Comparison of ENCODE assay signal across 24 cellular contexts in genomic region chr18:1392865-1393734, GRCh38.
"Had no signal": no experiment of that assay in that cellular context is flagged by ENCODE, and none has a peak within 500 bp of the region (broad histone marks: within the 10 kb centered on the region; RNA-seq: fewer than 3 reads in every experiment).

No MANE protein-coding gene starts in this region.

- DNase-seq: activated B cell treated with CpG ODN at 0.5 μM for 24 hours; activated CD4-positive, alpha-beta T cell treated with anti-CD3 and anti-CD28 coated beads for 4 hours; activated CD8-positive, alpha-beta T cell treated with anti-CD3 and anti-CD28 coated beads for 36 hours; activated naive CD4-positive, alpha-beta T cell treated with anti-CD3 and anti-CD28 coated beads for 36 hours; activated naive CD8-positive, alpha-beta T cell treated with anti-CD3 and anti-CD28 coated beads, Interleukin-2, amount 50 U/mL, for 24 hours; activated T-cell treated with anti-CD3 and anti-CD28 coated beads, Interleukin-2, amount 50 U/mL, for 24 hours; anterior cingulate cortex; brain microvascular endothelial cell; central memory CD4-positive, alpha-beta T cell; dorsolateral prefrontal cortex; foreskin fibroblast; left cardiac atrium; lower lobe of right lung; sigmoid colon; spleen; stimulated activated CD8-positive, alpha-beta memory T cell treated with anti-CD3 and anti-CD28 coated beads, Interleukin-4, amount 100 ng/mL, for 48 hours; stimulated activated naive CD4-positive, alpha-beta T cell; thyroid gland had no signal

- H3K4me3 Mint-ChIP-seq: activated B cell treated with CpG ODN at 0.5 μM for 24 hours; activated CD8-positive, alpha-beta T cell treated with anti-CD3 and anti-CD28 coated beads for 36 hours; activated naive CD4-positive, alpha-beta T cell treated with anti-CD3 and anti-CD28 coated beads for 36 hours; activated naive CD8-positive, alpha-beta T cell treated with anti-CD3 and anti-CD28 coated beads, Interleukin-2, amount 50 U/mL, for 24 hours; activated T-cell treated with anti-CD3 and anti-CD28 coated beads, Interleukin-2, amount 50 U/mL, for 24 hours; natural killer cell treated with Interleukin-12 subunit alpha and Interleukin-12 subunit beta and Interleukin-15 and Interleukin-18, amount 100 ng/mL, for 72 hours; T-helper 2 cell treated with Interferon-gamma antibody and Interleukin-4, amounts not matched to agents 5 μg/mL and 100 μg/mL, for 36 hours had no signal

- H3K27me3 ChIP-seq: brain microvascular endothelial cell, dorsolateral prefrontal cortex, neutrophil, sigmoid colon, spleen, thyroid gland had no signal

- H3K4me1 Mint-ChIP-seq: activated B cell treated with CpG ODN at 0.5 μM for 24 hours; activated naive CD8-positive, alpha-beta T cell treated with anti-CD3 and anti-CD28 coated beads, Interleukin-2, amount 50 U/mL, for 24 hours had no signal

- H3K27ac ChIP-seq: brain microvascular endothelial cell, dorsolateral prefrontal cortex, epithelial cell of prostate, lower lobe of right lung, neutrophil, sigmoid colon, spleen, thyroid gland had no signal

- H3K4me3 ChIP-seq: dorsolateral prefrontal cortex, lower lobe of right lung, sigmoid colon, spleen, thyroid gland had no signal

- H3K36me3 Mint-ChIP-seq: natural killer cell treated with Interleukin-12 subunit alpha and Interleukin-12 subunit beta and Interleukin-15 and Interleukin-18, amount 100 ng/mL, for 72 hours had no signal

- FAIRE-seq: colon, TTC549 had no signal

- ATAC-seq: activated CD8-positive, alpha-beta T cell treated with anti-CD3 and anti-CD28 coated beads for 36 hours; activated naive CD8-positive, alpha-beta T cell treated with anti-CD3 and anti-CD28 coated beads, Interleukin-2, amount 50 U/mL, for 24 hours; left cardiac atrium; lower lobe of right lung; natural killer cell treated with Interleukin-12 subunit alpha and Interleukin-12 subunit beta and Interleukin-15 and Interleukin-18, amount 100 ng/mL, for 72 hours had no signal

- H3K36me3 ChIP-seq: brain microvascular endothelial cell, lower lobe of right lung, neutrophil, sigmoid colon, spleen, thyroid gland had no signal

- H3K27ac Mint-ChIP-seq: activated B cell treated with CpG ODN at 0.5 μM for 24 hours; activated CD8-positive, alpha-beta T cell treated with anti-CD3 and anti-CD28 coated beads for 36 hours; activated naive CD4-positive, alpha-beta T cell treated with anti-CD3 and anti-CD28 coated beads for 36 hours; activated naive CD8-positive, alpha-beta T cell treated with anti-CD3 and anti-CD28 coated beads, Interleukin-2, amount 50 U/mL, for 24 hours; activated T-cell treated with anti-CD3 and anti-CD28 coated beads, Interleukin-2, amount 50 U/mL, for 24 hours; natural killer cell treated with Interleukin-12 subunit alpha and Interleukin-12 subunit beta and Interleukin-15 and Interleukin-18, amount 100 ng/mL, for 72 hours; T-helper 2 cell treated with Interferon-gamma antibody and Interleukin-4, amounts not matched to agents 5 μg/mL and 100 μg/mL, for 36 hours had no signal

- H3K9me3 ChIP-seq: lower lobe of right lung, neutrophil, sigmoid colon, thyroid gland had no signal

- H3K27me3 Mint-ChIP-seq: activated B cell treated with CpG ODN at 0.5 μM for 24 hours; activated CD8-positive, alpha-beta T cell treated with anti-CD3 and anti-CD28 coated beads for 36 hours; activated naive CD8-positive, alpha-beta T cell treated with anti-CD3 and anti-CD28 coated beads, Interleukin-2, amount 50 U/mL, for 24 hours; activated T-cell treated with anti-CD3 and anti-CD28 coated beads, Interleukin-2, amount 50 U/mL, for 24 hours; natural killer cell treated with Interleukin-12 subunit alpha and Interleukin-12 subunit beta and Interleukin-15 and Interleukin-18, amount 100 ng/mL, for 72 hours had no signal

- H3K4me1 ChIP-seq: lower lobe of right lung, sigmoid colon, spleen, thyroid gland had no signal

- H3K9me3 Mint-ChIP-seq: activated T-cell treated with anti-CD3 and anti-CD28 coated beads, Interleukin-2, amount 50 U/mL, for 24 hours; T-helper 2 cell treated with Interferon-gamma antibody and Interleukin-4, amounts not matched to agents 5 μg/mL and 100 μg/mL, for 36 hours had no signal
